In genomic region chr11:86726118-86726748, GRCh38 we compare ENCODE assay signal across 1 cellular context.
TF ChIP-seq lines count a peak whose summit lies in the region.

No MANE protein-coding gene starts in this region.

TF ChIP-seq in IMR-90, 13 proteins besides CTCF, POLR2A, EP300 and RAD21:
- no peak for TF ChIP-seq CEBPB (IDR thresholded peaks at IDR 0.05; ENCODE audit: low read depth, low read length)
- peak; percentile 34; the same call in 1 of the 2 replicates for TF ChIP-seq MAFK (IDR thresholded peaks at IDR 0.05; ENCODE audit: low read depth, low read length)
- TF ChIP-seq MAZ (IDR thresholded peaks at IDR 0.05; ENCODE audit: borderline replicate concordance, low read depth, low read length) = no peak
- TF ChIP-seq RCOR1 (IDR thresholded peaks at IDR 0.05; ENCODE audit: insufficient replicate concordance, low read length) = no peak
- no peak for TF ChIP-seq MXI1 (IDR thresholded peaks at IDR 0.05; ENCODE audit: borderline replicate concordance, low read depth, low read length)
- no peak for TF ChIP-seq ELK1 (IDR thresholded peaks at IDR 0.05; ENCODE audit: borderline replicate concordance, low read depth, low read length)
- TF ChIP-seq CHD1 (IDR thresholded peaks at IDR 0.05; ENCODE audit: low read depth, low read length) = no peak
- TF ChIP-seq FOS (IDR thresholded peaks at IDR 0.05; ENCODE audit: low read depth, low read length) = no peak
- TF ChIP-seq NFE2L2 (IDR thresholded peaks at IDR 0.05; ENCODE audit: low read depth, low read length) = 0 out of 2 replicates have a peak, but pooled peaks have one; percentile 5
